Comparison of ENCODE assay signal across 8 cellular contexts in the genomic region with DNA sequence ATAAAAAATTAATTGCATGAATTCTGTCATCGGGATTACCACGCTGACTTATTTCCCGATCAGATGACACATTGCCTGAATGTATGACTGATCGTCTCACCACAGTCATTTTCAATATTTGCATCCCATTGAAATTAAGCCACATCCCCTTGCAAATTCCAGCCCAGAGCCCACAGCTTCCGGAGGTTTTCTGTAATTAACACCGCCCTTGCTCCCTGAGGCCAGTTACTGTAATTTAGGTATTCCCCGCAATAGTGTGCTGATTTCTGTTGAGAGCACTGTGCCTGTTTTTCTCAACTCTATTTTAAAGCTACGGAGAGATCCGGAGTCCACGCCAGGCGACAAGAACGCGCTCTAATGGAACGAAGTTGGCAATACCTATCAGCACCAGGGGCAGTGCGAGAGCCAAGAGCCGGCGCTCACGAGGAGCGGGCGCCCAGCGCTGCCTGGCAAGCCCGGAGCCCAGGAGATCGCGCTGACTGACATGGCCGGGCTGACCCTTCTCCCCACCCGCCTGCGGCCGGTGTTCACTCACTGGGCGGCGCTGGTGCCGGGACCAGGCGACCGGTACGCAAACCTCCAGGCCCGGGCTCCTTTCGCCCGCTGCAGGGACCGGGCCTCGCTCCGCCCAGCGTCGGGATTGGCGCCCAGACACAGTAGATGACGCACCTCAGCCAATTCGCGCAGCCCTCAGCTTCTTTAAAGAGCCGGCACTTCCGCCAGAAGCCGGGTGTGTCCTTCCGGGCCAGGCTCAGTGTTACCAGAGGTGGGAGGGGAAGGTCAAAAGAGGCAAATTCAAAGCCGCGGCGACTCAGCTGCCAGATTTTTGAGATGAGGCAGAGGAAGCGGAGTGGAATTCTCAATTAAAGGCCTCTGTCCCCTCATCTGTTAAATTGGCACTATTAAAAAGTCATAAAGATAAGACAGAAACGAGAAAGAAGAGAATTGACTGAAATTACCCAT. TPM values are rescaled to one million over a fixed set of nuclear protein-coding genes. Genes with fewer than 3 reads are reported as not detected.
DNase-seq lines count a peak whose midpoint lies in the region; ATAC-seq and TF ChIP-seq lines count a peak whose summit lies in the region.

A gene with protein sequence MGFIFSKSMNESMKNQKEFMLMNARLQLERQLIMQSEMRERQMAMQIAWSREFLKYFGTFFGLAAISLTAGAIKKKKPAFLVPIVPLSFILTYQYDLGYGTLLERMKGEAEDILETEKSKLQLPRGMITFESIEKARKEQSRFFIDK (minus strand): TSS at position 672 of the 963 bp plus-strand sequence. CDS start 5,948 bp downstream, outside the sequence.

- intact Hi-C loops in activated CD4-positive, alpha-beta T cell treated with anti-CD3 and anti-CD28 coated beads, Interleukin-2, amount 10 ng/mL, durations not matched to agents 24 days and 14 days (cut with micrococcal nuclease) = loop anchor here (1.0 to 10.0 kb wide), 11 partner anchors 13 to 760 kb away; partner anchors contain the start of genes CD274, CDC37L1 and JAK2
- intact Hi-C loops in colonic mucosa (cut with DNase I) = no loop called here

- H3K4me2 ChIP-seq in BLaER1 treated with 17β-estradiol and CSF1 and Interleukin-3, amounts not matched to agents 10 nM and 100 nM = peak within 1 kb of the TSS; percentile 87 to 97 (median 94)

- peaks cover 6% of the 10 kb centered on the region for H3K9me3 Mint-ChIP-seq in activated CD4-positive, alpha-beta T cell treated with anti-CD3 and anti-CD28 coated beads, Interleukin-2, amount 10 ng/mL, durations not matched to agents 24 days and 14 days

- no peak for TF ChIP-seq CTCF in colonic mucosa (IDR thresholded peaks at IDR 0.05)

- H3K4me1 Mint-ChIP-seq in activated CD4-positive, alpha-beta T cell treated with anti-CD3 and anti-CD28 coated beads, Interleukin-2, amount 10 ng/mL, durations not matched to agents 24 days and 14 days = peaks cover 52% of the 10 kb centered on the region

- no peaks in the 10 kb centered on the region for H4K20me1 ChIP-seq in BLaER1 treated with 17β-estradiol and CSF1 and Interleukin-3, amounts not matched to agents 10 nM and 100 nM

- peaks cover 21 to 32% (median 31%) of the 10 kb centered on the region in 11 experiments for H3K36me3 ChIP-seq in BLaER1 treated with 17β-estradiol and CSF1 and Interleukin-3, amounts not matched to agents 10 nM and 100 nM
- H3K36me3 ChIP-seq in colonic mucosa = no peaks in the 10 kb centered on the region

- H3K27ac ChIP-seq in BLaER1 treated with 17β-estradiol and CSF1 and Interleukin-3, amounts not matched to agents 10 nM and 100 nM = peak within 1 kb of the TSS; percentile 85 to 96 (median 92)
- peak within 1 kb of the TSS; percentile 98 for H3K27ac ChIP-seq in colonic mucosa

- H3K27me3 Mint-ChIP-seq in activated CD4-positive, alpha-beta T cell treated with anti-CD3 and anti-CD28 coated beads, Interleukin-2, amount 10 ng/mL, durations not matched to agents 24 days and 14 days = no peaks in the 10 kb centered on the region

- H3K36me3 Mint-ChIP-seq in activated CD4-positive, alpha-beta T cell treated with anti-CD3 and anti-CD28 coated beads, Interleukin-2, amount 10 ng/mL, durations not matched to agents 24 days and 14 days (ENCODE audit: low read depth) = peaks cover 37% of the 10 kb centered on the region

- H3K9ac ChIP-seq in BLaER1 treated with 17β-estradiol and CSF1 and Interleukin-3, amounts not matched to agents 10 nM and 100 nM = peak within 1 kb of the TSS; percentile 81 to 95 (median 90)
- H3K9ac ChIP-seq in colonic mucosa (ENCODE audit: low read depth in 2 of 2, low read length in 2 of 2) = peak within 1 kb of the TSS; percentile 95 to 97

- peak; percentile 82 for DNase-seq in GM19240 (ENCODE audit: insufficient read length, low spot score)
- DNase-seq in NCI-H526 (lab: John Stamatoyannopoulos, UW) = peak; percentile 86 to 96
- peak; percentile 97 for DNase-seq in activated CD4-positive, alpha-beta T cell treated with anti-CD3 and anti-CD28 coated beads, Interleukin-2, amount 10 ng/mL, durations not matched to agents 24 days and 14 days
- DNase-seq in colonic mucosa = peak; percentile 96
- DNase-seq in kidney tubule cell (ENCODE audit: low spot score) = peak; percentile 97
- peak; percentile 65 to 86 (median 78) for DNase-seq in stimulated activated CD4-positive, alpha-beta T cell treated with anti-CD3 and anti-CD28 coated beads, Interleukin-1b, Interleukin-23, amount 100 ng/mL, for 24 hours (ENCODE audit: low read depth in 4 of 4, low spot score in 1 of 4)

- H3K4me3 ChIP-seq in BLaER1 treated with 17β-estradiol and CSF1 and Interleukin-3, amounts not matched to agents 10 nM and 100 nM = peak within 1 kb of the TSS; percentile 59 to 77 (median 69)
- H3K4me3 ChIP-seq in colonic mucosa = peak within 1 kb of the TSS; percentile 60

- ATAC-seq in HG03460 (IDR thresholded peaks at IDR 0.05; ENCODE audit: unreplicated experiment) = peak; percentile 84

- peaks cover 20 to 31% (median 28%) of the 10 kb centered on the region in 11 experiments for H3K9me3 ChIP-seq in BLaER1 treated with 17β-estradiol and CSF1 and Interleukin-3, amounts not matched to agents 10 nM and 100 nM (replicated peaks in 1 of 11)
- no peaks in the 10 kb centered on the region for H3K9me3 ChIP-seq in colonic mucosa

- H3K4me1 ChIP-seq in BLaER1 treated with 17β-estradiol and CSF1 and Interleukin-3, amounts not matched to agents 10 nM and 100 nM = peaks cover 24 to 40% (median 32%) of the 10 kb centered on the region in 10 experiments
- H3K4me1 ChIP-seq in colonic mucosa = no peaks in the 10 kb centered on the region

- no peaks in the 10 kb centered on the region for H3K27me3 ChIP-seq in BLaER1 treated with 17β-estradiol and CSF1 and Interleukin-3, amounts not matched to agents 10 nM and 100 nM
- H3K27me3 ChIP-seq in colonic mucosa = no peaks in the 10 kb centered on the region

- H3K27ac Mint-ChIP-seq in activated CD4-positive, alpha-beta T cell treated with anti-CD3 and anti-CD28 coated beads, Interleukin-2, amount 10 ng/mL, durations not matched to agents 24 days and 14 days = peak within 1 kb of the TSS; percentile 97

- H3K4me3 Mint-ChIP-seq in activated CD4-positive, alpha-beta T cell treated with anti-CD3 and anti-CD28 coated beads, Interleukin-2, amount 10 ng/mL, durations not matched to agents 24 days and 14 days = peak within 1 kb of the TSS; percentile 93

RNA-seq across cellular contexts. Expression of the gene that starts here (rescaled TPM):
- 53.0 and 54.4 TPM in 2 replicates for total RNA-seq in activated CD4-positive, alpha-beta T cell treated with anti-CD3 and anti-CD28 coated beads, Interleukin-2, amount 10 ng/mL, durations not matched to agents 24 days and 14 days
- 10 to 100 TPM; 55.9 to 56.2 TPM for total RNA-seq in colonic mucosa

Comparison
In these comparisons a context has a peak if more than half of its experiments do, and no peak if none do; other contexts are left out.
1. Peak in every context shown above with its lines: DNase-seq, ATAC-seq, H3K4me3 ChIP-seq and H3K27ac ChIP-seq.